21 cellular contexts compared by ENCODE assay signal in genomic region chr12:3022961-3023360, GRCh38. TPM values are rescaled to one million over a fixed set of nuclear protein-coding genes. Genes with fewer than 3 reads are reported as not detected.
DNase-seq lines count a peak whose midpoint lies in the region; ATAC-seq, FAIRE-seq and TF ChIP-seq lines count a peak whose summit lies in the region.
"Had no signal": no experiment of that assay in that cellular context is flagged by ENCODE, and none has a peak within 500 bp of the region (broad histone marks: within the 10 kb centered on the region; RNA-seq: fewer than 3 reads in every experiment).

No MANE protein-coding gene starts in this region.

- H3K23me2 ChIP-seq in H9 (ENCODE audit: insufficient read length, low read depth, low read length, poor library complexity, severe bottlenecking), result no peaks in the 10 kb centered on the region
- H3K23me2 ChIP-seq in H1 (ENCODE audit: low read depth, low read length), result no peaks in the 10 kb centered on the region

- H3K56ac ChIP-seq in H9 (ENCODE audit: insufficient read length, low read depth, low read length), result no peak overlapping the region
- no peak overlapping the region for H3K56ac ChIP-seq in H1 (replicated peaks; ENCODE audit: insufficient read length, low read depth, low read length)

- ATAC-seq in GM19023 (IDR thresholded peaks at IDR 0.05; ENCODE audit: unreplicated experiment), result no peak
- ATAC-seq: K562 had no signal

- H2AFZ ChIP-seq in H9 (ENCODE audit: low read length), result no peak overlapping the region
- no peak overlapping the region for H2AFZ ChIP-seq in H1 (ENCODE audit: low read length)

- H3K23ac ChIP-seq in H9 (ENCODE audit: insufficient read length, low read depth, low read length), result no peak overlapping the region
- no peak overlapping the region for H3K23ac ChIP-seq in H1 (ENCODE audit: insufficient read length)

- H3K79me2 ChIP-seq in H9 (ENCODE audit: insufficient read depth, low read length), result no peaks in the 10 kb centered on the region
- no peaks in the 10 kb centered on the region for H3K79me2 ChIP-seq in H1 (ENCODE audit: control insufficient read depth in 1 of 2, insufficient read depth in 2 of 2, low read length in 2 of 2)

- CTCF ChIA-PET in H1 (lab: Charles Lee; ENCODE audit: partially characterized antibody), result interaction anchor here (0.7 to 5.3 kb wide), 10 partner anchors 7 to 210 kb away, joined by 3 to 30 read pairs (median 6); no protein-coding TSS in a partner anchor

- TF ChIP-seq EP300 in H1 (IDR thresholded peaks at IDR 0.05; ENCODE audit: borderline replicate concordance in 1 of 2, low read depth in 2 of 2, low read length in 2 of 2), result no peak

- H3K9me3 Mint-ChIP-seq in H9 (no peaks in the 10 kb centered on the region), neural crest cell (no peaks in the 10 kb centered on the region)
- H3K9me3 Mint-ChIP-seq: CD4-positive, CD25-positive, alpha-beta regulatory T cell; CD8-positive, alpha-beta memory T cell had no signal

- no CpG with 5 or more reads among the region's 8 CpGs for WGBS in H9 (ENCODE audit: extremely low coverage, insufficient read length, low lambda C conversion rate)
- WGBS in H1 (ENCODE audit: extremely low coverage in 1 of 2, insufficient coverage in 1 of 2, insufficient read length in 1 of 2, insufficient replicate concordance in 2 of 2, low coverage in 1 of 2, low lambda C conversion rate in 2 of 2, missing lambda C conversion rate in 1 of 2), 2 experiments, result 94% methylated on average over 8 of the region's 8 CpGs; no CpG with 5 or more reads in 1 of the 2 experiments

- H3K9me3 ChIP-seq in H9 (ENCODE audit: control insufficient read depth, low read depth, low read length) (no peaks in the 10 kb centered on the region), H1 (ENCODE audit: insufficient read depth in 2 of 2, low read depth in 1 of 2, low read length in 1 of 2) (no peaks in the 10 kb centered on the region), skeletal muscle tissue (ENCODE audit: control insufficient read depth in 3 of 3, low read length in 3 of 3) (no peaks in the 10 kb centered on the region)
- H3K9me3 ChIP-seq: BE2C had no signal

- TF ChIP-seq POLR2A in H1 (IDR thresholded peaks at IDR 0.05; ENCODE audit: control extremely low read depth in 1 of 2, low read depth in 2 of 2, low read length in 2 of 2), result no peak

- H4K8ac ChIP-seq in H9 (replicated peaks; ENCODE audit: insufficient read length, low read depth, low read length), result no peak overlapping the region
- no peak overlapping the region for H4K8ac ChIP-seq in H1 (ENCODE audit: extremely low read depth, insufficient read depth, low read length)

- H3K36me3 Mint-ChIP-seq in H9 (ENCODE audit: insufficient read depth in 1 of 3, low read depth in 3 of 3) (peaks cover 40 to 89% (median 75%) of the 10 kb centered on the region in 3 experiments; a peak in 6 of 7 replicates), neural crest cell (ENCODE audit: low read depth) (peaks cover 14% of the 10 kb centered on the region)
- H3K36me3 Mint-ChIP-seq: CD4-positive, CD25-positive, alpha-beta regulatory T cell; CD8-positive, alpha-beta memory T cell had no signal

- H3K14ac ChIP-seq in H9 (ENCODE audit: insufficient read depth, low read length) (no peak overlapping the region), H1 (ENCODE audit: insufficient read length) (no peak overlapping the region)

- no peak overlapping the region for H3K4me3 Mint-ChIP-seq in H9
- no peak overlapping the region for H3K4me3 Mint-ChIP-seq in neural crest cell
- H3K4me3 Mint-ChIP-seq: CD4-positive, CD25-positive, alpha-beta regulatory T cell; CD8-positive, alpha-beta memory T cell had no signal

- H4K5ac ChIP-seq in H9 (ENCODE audit: insufficient read length, low read depth, low read length) (no peak overlapping the region), H1 (ENCODE audit: insufficient read length, low read depth, low read length) (no peak overlapping the region)

- H2BK12ac ChIP-seq in H9 (ENCODE audit: insufficient read length, low read depth, low read length) (no peak overlapping the region), H1 (ENCODE audit: low read depth, low read length) (no peak overlapping the region)

- H3K9ac ChIP-seq in H9 (ENCODE audit: extremely low read depth, insufficient read length, low read length), result no peak overlapping the region
- no peak overlapping the region for H3K9ac ChIP-seq in H1 (replicated peaks in 1 of 4; ENCODE audit: extremely low read depth in 1 of 4, low read depth in 3 of 4, low read length in 3 of 4)
- H3K9ac ChIP-seq in skeletal muscle tissue (ENCODE audit: low read depth in 1 of 3, low read length in 3 of 3), result peak overlapping the region in 2 of 3 donors; percentile 16 to 43

- H4K91ac ChIP-seq in H9 (ENCODE audit: insufficient read length, low read depth, low read length), result no peak overlapping the region
- H4K91ac ChIP-seq in H1 (replicated peaks; ENCODE audit: insufficient read length, low read length), result no peak overlapping the region

- H2BK120ac ChIP-seq in H9 (ENCODE audit: low read depth, low read length, poor library complexity, severe bottlenecking) (no peak overlapping the region), H1 (replicated peaks; ENCODE audit: low read depth, low read length) (no peak overlapping the region)

- FAIRE-seq in H1 (lab: Jason Lieb, UNC), result no peak
- FAIRE-seq: A204.1, D721Med, G401.6, GM12891, K562 had no signal

- H4K20me1 ChIP-seq in H9 (ENCODE audit: control insufficient read depth, insufficient read depth, insufficient read length) (no peaks in the 10 kb centered on the region), H1 (replicated peaks in 1 of 2; ENCODE audit: control insufficient read depth in 1 of 2, insufficient read depth in 2 of 2, low read length in 2 of 2) (peaks cover 0 to 10% of the 10 kb centered on the region in 2 experiments)

- POLR2A ChIA-PET in H1 (lab: Charles Lee; ENCODE audit: partially characterized antibody), result interaction anchor here (0.6 to 1.5 kb wide), 4 partner anchors 11 to 59 kb away, joined by 3 to 4 read pairs (median 4); no protein-coding TSS in a partner anchor

- H2BK20ac ChIP-seq in H9 (ENCODE audit: low read depth, low read length, poor library complexity, severe bottlenecking) (no peak overlapping the region), H1 (ENCODE audit: low read length) (no peak overlapping the region)

- H3K18ac ChIP-seq in H9 (ENCODE audit: insufficient read length, low read depth, low read length) (no peak overlapping the region), H1 (ENCODE audit: extremely low read depth, low read length) (no peak overlapping the region)

- H3K27me3 ChIP-seq in H9 (ENCODE audit: insufficient read depth, low read length), result no peaks in the 10 kb centered on the region
- no peaks in the 10 kb centered on the region for H3K27me3 ChIP-seq in H1 (replicated peaks in 1 of 4; ENCODE audit: control insufficient read depth in 3 of 4, extremely low read depth in 1 of 4, insufficient read depth in 3 of 4, low read length in 3 of 4)
- H3K27me3 ChIP-seq in skeletal muscle tissue (ENCODE audit: control insufficient read depth in 3 of 3, insufficient read depth in 3 of 3, low read length in 3 of 3), result no peaks in the 10 kb centered on the region
- H3K27me3 ChIP-seq: BE2C had no signal

- H2BK5ac ChIP-seq in H9 (ENCODE audit: insufficient read length, low read length) (no peak overlapping the region), H1 (ENCODE audit: low read depth, low read length) (peak overlapping the region; percentile 26; the same call in 1 of the 2 replicates)

- no peak for DNase-seq in H9
- no peak for DNase-seq in H1 (ENCODE audit: low read depth in 1 of 2, low spot score in 2 of 2)
- DNase-seq in neural crest cell (ENCODE audit: low read depth, low spot score), result no peak
- DNase-seq in RKO (ENCODE audit: low spot score), result no peak
- no peak for DNase-seq in superior temporal gyrus (ENCODE audit: extremely low spot score)
- no peak for DNase-seq in OCI-M1 (lab: John Stamatoyannopoulos, UW)
- DNase-seq: ACHN; BE2C; C1 segment of cervical spinal cord; CD4-positive, CD25-positive, alpha-beta regulatory T cell; CD8-positive, alpha-beta memory T cell; COR-L47; HCEC 1CT; IMR-90 had no signal

- H3K27me3 Mint-ChIP-seq in H9 (ENCODE audit: low read depth) (no peaks in the 10 kb centered on the region), neural crest cell (ENCODE audit: low read depth) (no peaks in the 10 kb centered on the region)

- peaks cover 8 to 35% (median 24%) of the 10 kb centered on the region in 4 experiments for H3K36me3 ChIP-seq in H1 (ENCODE audit: control insufficient read depth in 2 of 4, insufficient read depth in 4 of 4, low read length in 3 of 4)
- peaks cover 36 to 50% (median 44%) of the 10 kb centered on the region in 3 donors for H3K36me3 ChIP-seq in skeletal muscle tissue (ENCODE audit: control insufficient read depth in 3 of 3, insufficient read depth in 3 of 3, low read length in 3 of 3)
- H3K36me3 ChIP-seq: BE2C had no signal

- H3K4me1 Mint-ChIP-seq in H9 (0 out of 4 replicates have a peak, but pooled peaks cover 0 to 3% of the 10 kb centered on the region in 2 experiments), neural crest cell (no peaks in the 10 kb centered on the region)
- H3K4me1 Mint-ChIP-seq: CD4-positive, CD25-positive, alpha-beta regulatory T cell; CD8-positive, alpha-beta memory T cell had no signal

- H3K4me2 ChIP-seq in H9 (ENCODE audit: insufficient read depth, insufficient read length, low read length) (no peak overlapping the region), H1 (ENCODE audit: insufficient read depth in 1 of 2, low read depth in 2 of 2, low read length in 2 of 2) (no peak overlapping the region)

- TF ChIP-seq RAD21 in H1 (IDR thresholded peaks at IDR 0.05 in 1 of 2, conservative IDR thresholded peaks at IDR 0.05 in 1 of 2; ENCODE audit: low read depth in 2 of 2, low read length in 2 of 2), result no peak

- no peak overlapping the region for H3T11ph ChIP-seq in H9 (ENCODE audit: low read length)

- H2BK15ac ChIP-seq in H9 (ENCODE audit: low read depth, low read length) (no peak overlapping the region), H1 (ENCODE audit: low read length) (no peak overlapping the region)

- H3K4me3 ChIP-seq in H1 (ENCODE audit: extremely low read depth in 1 of 4, insufficient read depth in 2 of 4, low read depth in 3 of 4, low read length in 4 of 4) (no peak overlapping the region), skeletal muscle tissue (ENCODE audit: low read length in 3 of 3) (no peak overlapping the region)
- H3K4me3 ChIP-seq: K562 had no signal

- TF ChIP-seq CTCF in H9 (conservative IDR thresholded peaks at IDR 0.05), result no peak
- TF ChIP-seq CTCF in H1 (IDR thresholded peaks at IDR 0.05; ENCODE audit: control extremely low read depth in 1 of 3, insufficient read depth in 1 of 3, low read depth in 1 of 3, low read length in 3 of 3), result no peak
- TF ChIP-seq CTCF in neural crest cell (conservative IDR thresholded peaks at IDR 0.05), result no peak

- H2AK5ac ChIP-seq in H9 (ENCODE audit: insufficient read length, low read length) (no peak overlapping the region), H1 (ENCODE audit: low read depth, low read length) (no peak overlapping the region)

- H3K4me1 ChIP-seq in H9 (ENCODE audit: insufficient read depth, low read length) (no peaks in the 10 kb centered on the region), H1 (replicated peaks in 1 of 4; ENCODE audit: control insufficient read depth in 3 of 4, insufficient read depth in 4 of 4, low read length in 3 of 4) (no peaks in the 10 kb centered on the region), skeletal muscle tissue (ENCODE audit: control insufficient read depth in 3 of 3, insufficient read depth in 3 of 3, low read length in 3 of 3) (peaks cover 8 to 28% (median 18%) of the 10 kb centered on the region in 3 donors)
- H3K4me1 ChIP-seq: BE2C had no signal

- H3K27ac Mint-ChIP-seq in H9 (peak overlapping the region in 2 of 3 experiments; percentile 24 to 93; a peak in 2 of 7 replicates), neural crest cell (ENCODE audit: unreplicated experiment) (peak overlapping the region; percentile 65)

- H3K27ac ChIP-seq in H9 (ENCODE audit: insufficient read length, low read depth, low read length) (no peak overlapping the region), H1 (ENCODE audit: low read depth, low read length) (no peak overlapping the region), skeletal muscle tissue (ENCODE audit: low read depth, low read length) (no peak overlapping the region)

- H3K79me1 ChIP-seq in H9 (ENCODE audit: insufficient read depth, low read depth, low read length, poor library complexity, severe bottlenecking), result no peaks in the 10 kb centered on the region
- no peaks in the 10 kb centered on the region; the same call in 1 of the 2 replicates for H3K79me1 ChIP-seq in H1 (ENCODE audit: low read depth, low read length)

- H3K4ac ChIP-seq in H9 (ENCODE audit: low read depth, low read length) (no peak overlapping the region), H1 (replicated peaks; ENCODE audit: insufficient read length, low read depth, low read length) (no peak overlapping the region)

RNA-seq across cellular contexts. Expression of gene TSPAN9, which starts 54.2 kb away (rescaled TPM):
- total RNA-seq in H9 (2021), result 16.8 and 19.0 TPM in 2 replicates
- total RNA-seq in H1 (2021; fragmentation: NEBNext Ultra II Directional; extraction: Animal tissue kit (Norgen Biotek cat#: 25700)), result 26.1 and 29.1 TPM in 2 replicates
- polyA plus RNA-seq in H1 (2011; rRNA removed), result 11.5 and 20.7 TPM in 2 replicates
- polyA plus RNA-seq in H1 (2011; cell fraction: cytosol; rRNA removed), result 18.5 TPM
- 28.8 TPM for polyA plus RNA-seq in H1 (2011; cell fraction: nucleus; rRNA removed)
- 12.7 to 19.8 TPM (median 17.2 TPM) in 4 replicates for polyA plus RNA-seq in H1 (2012, experiment 1 of 2)
- polyA plus RNA-seq in H1 (2012, experiment 2 of 2), result 14.9 TPM
- polyA plus RNA-seq in H1 (2013, experiment 1 of 2), result 20.1 TPM
- 22.9 TPM for polyA plus RNA-seq in H1 (2013, experiment 2 of 2)
- polyA minus RNA-seq in H1 (2011; rRNA and poly(A)+ RNA removed), result 22.9 and 41.1 TPM in 2 replicates
- polyA minus RNA-seq in H1 (2011; cell fraction: cytosol; rRNA and poly(A)+ RNA removed), result 7.2 TPM
- polyA minus RNA-seq in H1 (2011; cell fraction: nucleus; rRNA and poly(A)+ RNA removed), result 17.2 TPM
- total RNA-seq in neural crest cell, result 22.8 and 23.8 TPM in 2 replicates
- total RNA-seq in skeletal muscle tissue, result 66.3 TPM
- polyA plus RNA-seq: CD8-positive, alpha-beta memory T cell had no signal

Comparison
In these comparisons a context has a peak if more than half of its experiments do, and no peak if none do; other contexts are left out.
1. H3K9ac ChIP-seq: peak in skeletal muscle tissue (2 of 3); none in H9 (single experiment) and H1 (0 of 4).